Comparison of ENCODE assay signal across 18 cellular contexts in genomic region chr22:49103314-49104052, GRCh38.
DNase-seq lines count a peak whose midpoint lies in the region; ATAC-seq and TF ChIP-seq lines count a peak whose summit lies in the region.
"Had no signal": no experiment of that assay in that cellular context is flagged by ENCODE, and none has a peak within 500 bp of the region (broad histone marks: within the 10 kb centered on the region; RNA-seq: fewer than 3 reads in every experiment).

No MANE protein-coding gene starts in this region.

- no peak overlapping the region for H2AFZ ChIP-seq in SK-N-SH (ENCODE audit: low read depth)

- TF ChIP-seq EP300 in SK-N-SH (IDR thresholded peaks at IDR 0.05; ENCODE audit: borderline replicate concordance in 1 of 2, low read depth in 1 of 2, low read length in 1 of 2) = no peak

- intact Hi-C loops in upper lobe of right lung (cut with DNase I) = no loop called here
- intact Hi-C loops in naive thymus-derived CD4-positive, alpha-beta T cell (cut with micrococcal nuclease) = no loop called here

- H3K27ac Mint-ChIP-seq in naive thymus-derived CD4-positive, alpha-beta T cell = no peak overlapping the region
- H3K27ac Mint-ChIP-seq: activated CD4-positive, alpha-beta T cell treated with anti-CD3 and anti-CD28 coated beads, Interleukin-2, amount 10 ng/mL, durations not matched to agents 7 days and 5 days; activated naive CD8-positive, alpha-beta T cell treated with anti-CD3 and anti-CD28 coated beads for 36 hours; activated T-cell treated with anti-CD3 and anti-CD28 coated beads, Interleukin-2, amount 50 U/mL, for 24 hours; stimulated activated naive CD8-positive, alpha-beta T cell treated with anti-CD3 and anti-CD28 coated beads, Interleukin-15, Interleukin-2, amounts not matched to agents 100 ng/mL and 50 ng/mL, for 24 hours had no signal

- H3K79me2 ChIP-seq in SK-N-SH (ENCODE audit: insufficient read depth) = no peaks in the 10 kb centered on the region

- H3K9ac ChIP-seq in SK-N-SH = no peak overlapping the region

- no peaks in the 10 kb centered on the region for H3K9me2 ChIP-seq in SK-N-SH

- TF ChIP-seq CTCF in SK-N-SH (IDR thresholded peaks at IDR 0.05) (no peak), upper lobe of right lung (IDR thresholded peaks at IDR 0.05) (no peak), foreskin keratinocyte (conservative IDR thresholded peaks at IDR 0.05) (no peak)

- POLR2A ChIA-PET in SK-N-SH (lab: Yijun Ruan, JAX) = no interaction called here
- POLR2A ChIA-PET in naive thymus-derived CD4-positive, alpha-beta T cell (lab: Charles Lee) = no interaction called here

- H3K9me3 Mint-ChIP-seq in naive thymus-derived CD4-positive, alpha-beta T cell = peaks cover 0 to 1% (median 0%) of the 10 kb centered on the region in 11 donors
- H3K9me3 Mint-ChIP-seq: activated CD4-positive, alpha-beta T cell treated with anti-CD3 and anti-CD28 coated beads, Interleukin-2, amount 10 ng/mL, durations not matched to agents 7 days and 5 days; activated naive CD8-positive, alpha-beta T cell treated with anti-CD3 and anti-CD28 coated beads for 36 hours; activated T-cell treated with anti-CD3 and anti-CD28 coated beads, Interleukin-2, amount 50 U/mL, for 24 hours; stimulated activated naive CD8-positive, alpha-beta T cell treated with anti-CD3 and anti-CD28 coated beads, Interleukin-15, Interleukin-2, amounts not matched to agents 100 ng/mL and 50 ng/mL, for 24 hours had no signal

- no peaks in the 10 kb centered on the region for H4K20me1 ChIP-seq in SK-N-SH (ENCODE audit: insufficient read depth)

- DNase-seq in SK-N-SH (peak; percentile 73), NCI-H510A (lab: John Stamatoyannopoulos, UW) (peak; percentile 89), caudate nucleus (lab: John Stamatoyannopoulos, UW) (peak in 17 of 61 donors; percentile 3 to 61 (median 17)), upper lobe of right lung (peak; percentile 17), SKM-1 treated with dmso at 0.1 percent for 144 hours (lab: John Stamatoyannopoulos, UW; ENCODE audit: unreplicated experiment) (no peak), foreskin keratinocyte (no peak)
- DNase-seq in naive thymus-derived CD4-positive, alpha-beta T cell = no peak
- DNase-seq: activated CD4-positive, alpha-beta T cell treated with anti-CD3 and anti-CD28 coated beads, Interleukin-2, amount 10 ng/mL, durations not matched to agents 7 days and 5 days; activated naive CD8-positive, alpha-beta T cell treated with anti-CD3 and anti-CD28 coated beads for 36 hours; activated T-cell treated with anti-CD3 and anti-CD28 coated beads, Interleukin-2, amount 50 U/mL, for 24 hours; effector memory CD4-positive, alpha-beta T cell; HCEC 1CT; left colon; psoas muscle; uterus had no signal

- H3K27me3 Mint-ChIP-seq in naive thymus-derived CD4-positive, alpha-beta T cell = peaks cover 0 to 50% (median 17%) of the 10 kb centered on the region in 5 donors

- no peak overlapping the region for H3K4me2 ChIP-seq in SK-N-SH

- CTCF ChIA-PET in SK-N-SH (lab: Yijun Ruan, JAX) = no interaction called here
- CTCF ChIA-PET in naive thymus-derived CD4-positive, alpha-beta T cell (lab: Charles Lee) = no interaction called here

- no peaks in the 10 kb centered on the region for H3K36me3 Mint-ChIP-seq in naive thymus-derived CD4-positive, alpha-beta T cell
- H3K36me3 Mint-ChIP-seq: activated naive CD8-positive, alpha-beta T cell treated with anti-CD3 and anti-CD28 coated beads for 36 hours had no signal

- ATAC-seq in SK-N-SH treated with all-trans-retinoic acid at 6 μM for 48 hours (no peak), upper lobe of right lung (no peak), foreskin keratinocyte (no peak)
- no peak for ATAC-seq in naive thymus-derived CD4-positive, alpha-beta T cell
- ATAC-seq: left colon, psoas muscle had no signal

- peaks cover 5% of the 10 kb centered on the region; the same call in 1 of the 2 replicates for H3K27me3 ChIP-seq in SK-N-SH (ENCODE audit: insufficient read depth)
- peaks cover 38% of the 10 kb centered on the region for H3K27me3 ChIP-seq in upper lobe of right lung
- no peaks in the 10 kb centered on the region for H3K27me3 ChIP-seq in naive thymus-derived CD4-positive, alpha-beta T cell (ENCODE audit: control insufficient read depth in 2 of 2, insufficient read depth in 2 of 2, low read length in 2 of 2)
- H3K27me3 ChIP-seq in foreskin keratinocyte = no peaks in the 10 kb centered on the region
- H3K27me3 ChIP-seq: uterus had no signal

- H3K9me3 ChIP-seq in SK-N-SH (no peaks in the 10 kb centered on the region), upper lobe of right lung (no peaks in the 10 kb centered on the region)
- H3K9me3 ChIP-seq in naive thymus-derived CD4-positive, alpha-beta T cell (ENCODE audit: control insufficient read depth in 2 of 3, low read length in 3 of 3) = no peaks in the 10 kb centered on the region
- H3K9me3 ChIP-seq: psoas muscle, uterus had no signal

- no peak for TF ChIP-seq RAD21 in SK-N-SH (IDR thresholded peaks at IDR 0.05; ENCODE audit: low read length)

- no peak overlapping the region for H3K4me3 ChIP-seq in SK-N-SH (ENCODE audit: low read depth in 2 of 2, low read length in 1 of 2)
- H3K4me3 ChIP-seq in upper lobe of right lung = no peak overlapping the region
- no peak overlapping the region for H3K4me3 ChIP-seq in naive thymus-derived CD4-positive, alpha-beta T cell (ENCODE audit: low read length)
- H3K4me3 ChIP-seq: psoas muscle, SK-N-MC, uterus had no signal

- 13% methylated on average over 15 of the region's 15 CpGs for WGBS in SK-N-SH (ENCODE audit: low lambda C conversion rate)

- H3K4me1 ChIP-seq in SK-N-SH (ENCODE audit: control insufficient read depth in 1 of 2, insufficient read depth in 2 of 2, low read depth in 1 of 2, low read length in 1 of 2) (peaks cover 0 to 28% of the 10 kb centered on the region in 2 experiments; a peak in 1 of 4 replicates), upper lobe of right lung (no peaks in the 10 kb centered on the region), foreskin keratinocyte (no peaks in the 10 kb centered on the region)
- H3K4me1 ChIP-seq in naive thymus-derived CD4-positive, alpha-beta T cell (ENCODE audit: control insufficient read depth in 2 of 2, insufficient read depth in 2 of 2, low read length in 2 of 2) = no peaks in the 10 kb centered on the region
- H3K4me1 ChIP-seq: psoas muscle, uterus had no signal

- peaks cover 0 to 2% (median 0%) of the 10 kb centered on the region in 7 donors for H3K4me1 Mint-ChIP-seq in naive thymus-derived CD4-positive, alpha-beta T cell
- H3K4me1 Mint-ChIP-seq: activated CD4-positive, alpha-beta T cell treated with anti-CD3 and anti-CD28 coated beads, Interleukin-2, amount 10 ng/mL, durations not matched to agents 7 days and 5 days; activated naive CD8-positive, alpha-beta T cell treated with anti-CD3 and anti-CD28 coated beads for 36 hours had no signal

- H3K27ac ChIP-seq in SK-N-SH (ENCODE audit: low read depth in 2 of 2, low read length in 1 of 2) (peak overlapping the region in 1 of 2 experiments; percentile 58; a peak in 2 of 4 replicates), caudate nucleus (ENCODE audit: low read depth, low read length) (peak overlapping the region; percentile 66), upper lobe of right lung (no peak overlapping the region), foreskin keratinocyte (no peak overlapping the region)
- H3K27ac ChIP-seq in naive thymus-derived CD4-positive, alpha-beta T cell (ENCODE audit: low read depth, low read length) = no peak overlapping the region
- H3K27ac ChIP-seq: psoas muscle, SK-N-MC, uterus had no signal

- no peak overlapping the region for H3K4me3 Mint-ChIP-seq in naive thymus-derived CD4-positive, alpha-beta T cell
- H3K4me3 Mint-ChIP-seq: activated CD4-positive, alpha-beta T cell treated with anti-CD3 and anti-CD28 coated beads, Interleukin-2, amount 10 ng/mL, durations not matched to agents 7 days and 5 days; activated naive CD8-positive, alpha-beta T cell treated with anti-CD3 and anti-CD28 coated beads for 36 hours; activated T-cell treated with anti-CD3 and anti-CD28 coated beads, Interleukin-2, amount 50 U/mL, for 24 hours; stimulated activated naive CD8-positive, alpha-beta T cell treated with anti-CD3 and anti-CD28 coated beads, Interleukin-15, Interleukin-2, amounts not matched to agents 100 ng/mL and 50 ng/mL, for 24 hours had no signal

- H3F3A ChIP-seq in SK-N-SH (replicated peaks; ENCODE audit: insufficient read depth) = no peaks in the 10 kb centered on the region

- H3K36me3 ChIP-seq in SK-N-SH (replicated peaks in 1 of 2; ENCODE audit: control insufficient read depth in 1 of 2, insufficient read depth in 2 of 2, low read length in 1 of 2) (no peaks in the 10 kb centered on the region), upper lobe of right lung (no peaks in the 10 kb centered on the region)
- H3K36me3 ChIP-seq in naive thymus-derived CD4-positive, alpha-beta T cell (ENCODE audit: control insufficient read depth in 2 of 3, insufficient read depth in 3 of 3, low read length in 3 of 3) = no peaks in the 10 kb centered on the region
- H3K36me3 ChIP-seq: uterus had no signal

TF ChIP-seq in SK-N-SH, 30 proteins besides CTCF, POLR2A, EP300 and RAD21 (continues in another document):
- TF ChIP-seq POLR2AphosphoS5 (IDR thresholded peaks at IDR 0.05; ENCODE audit: low read depth, low read length) = no peak
- no peak for TF ChIP-seq TCF12 (IDR thresholded peaks at IDR 0.05)
- TF ChIP-seq IRF3 (IDR thresholded peaks at IDR 0.05; ENCODE audit: low read depth, low read length) = no peak

TF ChIP-seq in SK-N-SH treated with all-trans-retinoic acid at 6 μM for 48 hours, 23 proteins besides CTCF, POLR2A, EP300 and RAD21 (continues in another document):
- TF ChIP-seq ZFP3 (CRISPR knock-in tag; IDR thresholded peaks at IDR 0.05) (no peak), ZC3H10 (CRISPR knock-in tag; IDR thresholded peaks at IDR 0.05) (no peak), TCF4 (CRISPR knock-in tag; IDR thresholded peaks at IDR 0.05; ENCODE audit: borderline replicate concordance) (no peak), BACH2 (CRISPR knock-in tag; IDR thresholded peaks at IDR 0.05; ENCODE audit: borderline replicate concordance) (no peak), CREB5 (CRISPR knock-in tag; IDR thresholded peaks at IDR 0.05; ENCODE audit: low read depth) (no peak)

Comparison
In these comparisons a context has a peak if more than half of its experiments do, and no peak if none do; other contexts are left out.
1. DNase-seq: peak in SK-N-SH (single experiment), NCI-H510A (single experiment) and upper lobe of right lung (single experiment); none in naive thymus-derived CD4-positive, alpha-beta T cell (0 of 9), SKM-1 treated with dmso at 0.1 percent for 144 hours (single experiment) and foreskin keratinocyte (0 of 2).